ENCODE assay signal across 14 cellular contexts in genomic region chr7:99953649-99954048, GRCh38. TPM values are rescaled to one million over a fixed set of nuclear protein-coding genes. Genes with fewer than 3 reads are reported as not detected.
DNase-seq lines count a peak whose midpoint lies in the region; ATAC-seq and TF ChIP-seq lines count a peak whose summit lies in the region.
"Had no signal": no experiment of that assay in that cellular context is flagged by ENCODE, and none has a peak within 500 bp of the region (broad histone marks: within the 10 kb centered on the region; RNA-seq: fewer than 3 reads in every experiment).

No MANE protein-coding gene starts in this region.

- no peak overlapping the region for H2BK15ac ChIP-seq in mesendoderm (replicated peaks; ENCODE audit: low read depth)

- no peaks in the 10 kb centered on the region for H3K36me3 ChIP-seq in mesendoderm (ENCODE audit: control insufficient read depth, insufficient read depth, low read length)
- H3K36me3 ChIP-seq in trophoblast cell (ENCODE audit: control insufficient read depth in 1 of 2, insufficient read depth in 2 of 2, low read length in 2 of 2) = no peaks in the 10 kb centered on the region

- peaks cover 8% of the 10 kb centered on the region for H3K9me3 ChIP-seq in trophoblast cell (ENCODE audit: insufficient read depth, low read depth, low read length)

- H3K18ac ChIP-seq in mesendoderm (ENCODE audit: low read length) (no peak overlapping the region), trophoblast cell (ENCODE audit: low read length) (no peak overlapping the region)

- H3K27ac ChIP-seq in mesendoderm (ENCODE audit: low read depth, low read length) = no peak overlapping the region
- H3K27ac ChIP-seq in trophoblast cell (ENCODE audit: low read depth, low read length) = no peak overlapping the region

- no peak overlapping the region for H2BK5ac ChIP-seq in mesendoderm (ENCODE audit: low read length)
- H2BK5ac ChIP-seq in trophoblast cell (ENCODE audit: low read depth, low read length, poor library complexity) = no peak overlapping the region

- H3K4me3 ChIP-seq in mesendoderm (ENCODE audit: low read length) (no peak overlapping the region), trophoblast cell (ENCODE audit: low read depth, low read length) (no peak overlapping the region)

- no peaks in the 10 kb centered on the region for H3K79me2 ChIP-seq in mesendoderm (ENCODE audit: control insufficient read depth, insufficient read depth, low read length)
- no peaks in the 10 kb centered on the region for H3K79me2 ChIP-seq in trophoblast cell (ENCODE audit: control insufficient read depth, insufficient read depth, low read length, poor library complexity)

- no peak overlapping the region for H3K23ac ChIP-seq in mesendoderm (ENCODE audit: low read length)
- no peak overlapping the region for H3K23ac ChIP-seq in trophoblast cell (ENCODE audit: low read length)

- H3K4me2 ChIP-seq in mesendoderm (ENCODE audit: low read length) (no peak overlapping the region), trophoblast cell (ENCODE audit: low read length) (no peak overlapping the region)

- no peak overlapping the region for H2AFZ ChIP-seq in trophoblast cell (ENCODE audit: insufficient read depth, low read length, poor library complexity)

- no peaks in the 10 kb centered on the region for H3K79me1 ChIP-seq in mesendoderm (ENCODE audit: low read length)
- no peaks in the 10 kb centered on the region for H3K79me1 ChIP-seq in trophoblast cell (ENCODE audit: low read length)

- H4K91ac ChIP-seq in trophoblast cell (ENCODE audit: low read depth, low read length) = no peak overlapping the region

- no peak overlapping the region for H2BK12ac ChIP-seq in trophoblast cell (ENCODE audit: low read length)

- no peak overlapping the region for H4K8ac ChIP-seq in mesendoderm (ENCODE audit: low read depth, low read length)
- no peak overlapping the region for H4K8ac ChIP-seq in trophoblast cell (ENCODE audit: low read depth, low read length)

- H3K14ac ChIP-seq in trophoblast cell (ENCODE audit: low read length) = no peak overlapping the region

- no peak overlapping the region for H3K56ac ChIP-seq in mesendoderm (ENCODE audit: low read length)

- no peak overlapping the region for H4K12ac ChIP-seq in trophoblast cell (ENCODE audit: low read depth, low read length)

- no peak overlapping the region for H3K9ac ChIP-seq in mesendoderm (ENCODE audit: low read length)
- no peak overlapping the region for H3K9ac ChIP-seq in trophoblast cell (ENCODE audit: low read length)

- H3K27me3 ChIP-seq in mesendoderm (ENCODE audit: insufficient read depth, low read length, poor library complexity) (no peaks in the 10 kb centered on the region), trophoblast cell (ENCODE audit: insufficient read depth, low read length) (no peaks in the 10 kb centered on the region)

- no CpG with 5 or more reads among the region's 3 CpGs for WGBS in mesendoderm (ENCODE audit: extremely low coverage, insufficient coverage, low lambda C conversion rate)
- WGBS in trophoblast cell (ENCODE audit: extremely low coverage, insufficient coverage, insufficient read length) = no CpG with 5 or more reads among the region's 3 CpGs

- H3K4ac ChIP-seq in mesendoderm (ENCODE audit: low read depth, low read length) (no peak overlapping the region), trophoblast cell (ENCODE audit: low read depth, low read length) (no peak overlapping the region)

- DNase-seq in AG09319 (ENCODE audit: extremely low read depth, low read depth) (peak; percentile 10), H4 (ENCODE audit: low spot score) (peak; percentile 30), SKM-1 (lab: John Stamatoyannopoulos, UW; ENCODE audit: unreplicated experiment) (peak; percentile 41), iris pigment epithelial cell (ENCODE audit: low read depth) (peak; percentile 47), mesendoderm (no peak), trophoblast cell (no peak)
- no peak for DNase-seq in activated CD4-positive, CD25-positive, alpha-beta regulatory T cell (lab: John Stamatoyannopoulos, UW)
- DNase-seq: activated effector memory CD4-positive, alpha-beta T cell treated with Interleukin-2 at 50 U/mL for 16 hours; Caco-2; NCI-H510A; T-helper 9 cell had no signal

- H3K4me1 ChIP-seq in mesendoderm (ENCODE audit: control insufficient read depth, low read depth, low read length) = no peaks in the 10 kb centered on the region
- H3K4me1 ChIP-seq in trophoblast cell (ENCODE audit: control insufficient read depth in 1 of 2, insufficient read depth in 2 of 2, low read length in 2 of 2) = no peaks in the 10 kb centered on the region
- H3K4me1 ChIP-seq: Caco-2 had no signal

- TF ChIP-seq CTCF in AG09319 (IDR thresholded peaks at IDR 0.05; ENCODE audit: low read depth, low read length) = no peak

- ATAC-seq in GM18868 (IDR thresholded peaks at IDR 0.05; ENCODE audit: unreplicated experiment) = no peak

- no peak overlapping the region for H2BK120ac ChIP-seq in mesendoderm (ENCODE audit: low read depth, low read length)
- no peak overlapping the region for H2BK120ac ChIP-seq in trophoblast cell (ENCODE audit: insufficient read depth, low read length, poor library complexity)

- H2AK5ac ChIP-seq in mesendoderm (ENCODE audit: low read length) (no peak overlapping the region), trophoblast cell (ENCODE audit: low read length) (no peak overlapping the region)

- H4K5ac ChIP-seq in mesendoderm (ENCODE audit: low read length) = no peak overlapping the region

RNA-seq across cellular contexts. Expression of gene AZGP1, which starts 22.2 kb away (rescaled TPM):
- 1.3 and 3.5 TPM in 2 replicates for total RNA-seq in H4 (2014; rRNA removed; shearing (Covaris generic))
- 0.08 TPM for polyA plus RNA-seq in mesendoderm (2013, experiment 1 of 2)
- polyA plus RNA-seq in mesendoderm (2013, experiment 2 of 2) = 0.06 TPM
- polyA plus RNA-seq in trophoblast cell (2013) = not detected in 2 replicates
- total RNA-seq: Caco-2, dermis microvascular lymphatic vessel endothelial cell, neural crest cell had no signal

RNA-seq across cellular contexts. Expression of gene GJC3, which starts 24.2 kb away (rescaled TPM):
- 0.10 TPM in 1 of 2 replicates, not detected in the other for total RNA-seq in H4 (2014; rRNA removed; shearing (Covaris generic))
- polyA plus RNA-seq in mesendoderm (2013, experiment 1 of 2) = 0.77 TPM
- polyA plus RNA-seq in mesendoderm (2013, experiment 2 of 2) = 0.63 TPM
- polyA plus RNA-seq in trophoblast cell (2013) = not detected in 2 replicates

RNA-seq across cellular contexts. Expression of gene TRIM4, which starts 34.3 kb away (rescaled TPM):
- 21.1 and 21.7 TPM in 2 replicates for total RNA-seq in H4 (2014; rRNA removed; shearing (Covaris generic))
- polyA plus RNA-seq in mesendoderm (2013, experiment 1 of 2) = 0.94 TPM
- 0.69 TPM for polyA plus RNA-seq in mesendoderm (2013, experiment 2 of 2)
- 0.56 and 0.67 TPM in 2 replicates for polyA plus RNA-seq in trophoblast cell (2013)

Comparison
In these comparisons a context has a peak if more than half of its experiments do, and no peak if none do; other contexts are left out.
1. DNase-seq: peak in AG09319 (single experiment), H4 (single experiment), SKM-1 (single experiment) and iris pigment epithelial cell (single experiment); none in mesendoderm (single experiment), trophoblast cell (0 of 2) and activated CD4-positive, CD25-positive, alpha-beta regulatory T cell (0 of 4).